11 cellular contexts compared by ENCODE assay signal in genomic region chr19:5948697-5949564, GRCh38. TPM values are rescaled to one million over a fixed set of nuclear protein-coding genes. Genes with fewer than 3 reads are reported as not detected.
DNase-seq lines count a peak whose midpoint lies in the region; ATAC-seq and TF ChIP-seq lines count a peak whose summit lies in the region.
"Had no signal": no experiment of that assay in that cellular context is flagged by ENCODE, and none has a peak within 500 bp of the region (broad histone marks: within the 10 kb centered on the region; RNA-seq: fewer than 3 reads in every experiment).

No MANE protein-coding gene starts in this region.

- TF ChIP-seq POLR2A in heart left ventricle (IDR thresholded peaks at IDR 0.05) (no peak), gastrocnemius medialis (IDR thresholded peaks at IDR 0.05) (no peak)

- peak overlapping the region in 10 of 12 donors; percentile 5 to 89 (median 36) for H3K27ac ChIP-seq in heart left ventricle
- H3K27ac ChIP-seq in urinary bladder (ENCODE audit: low read depth), result peak overlapping the region; percentile 40
- H3K27ac ChIP-seq in gastrocnemius medialis, result no peak overlapping the region
- H3K27ac ChIP-seq: WERI-Rb-1 had no signal

- intact Hi-C loops in heart left ventricle (cut with DNase I), result no loop called here
- intact Hi-C loops in left cardiac atrium (cut with DNase I), result no loop called here
- intact Hi-C loops in gastrocnemius medialis (cut with DNase I; ENCODE audit: low total_unique reads), result no loop called here

- in situ Hi-C loops in gastrocnemius medialis (cut with MboI; ENCODE audit: low sequenced_read_pairs in 4 of 4), result no loop called here

- no peaks in the 10 kb centered on the region for H3K27me3 Mint-ChIP-seq in memory B cell

- H3K9me3 ChIP-seq in heart left ventricle, result no peaks in the 10 kb centered on the region
- H3K9me3 ChIP-seq in gastrocnemius medialis, result no peaks in the 10 kb centered on the region

- ATAC-seq in heart left ventricle (peak in 1 of 4 donors; percentile 14), left cardiac atrium (no peak), memory B cell (ENCODE audit: low read depth) (no peak), gastrocnemius medialis (no peak), HG02840 (IDR thresholded peaks at IDR 0.05; ENCODE audit: low FRiP score, unreplicated experiment) (no peak), SK-N-SH treated with all-trans-retinoic acid at 6 μM for 48 hours (no peak)

- H3K4me3 ChIP-seq in heart left ventricle, result no peak overlapping the region
- H3K4me3 ChIP-seq in urinary bladder (ENCODE audit: low read depth, low read length), result no peak overlapping the region
- H3K4me3 ChIP-seq in gastrocnemius medialis, result no peak overlapping the region

- TF ChIP-seq CTCF in heart left ventricle (IDR thresholded peaks at IDR 0.05) (no peak), gastrocnemius medialis (IDR thresholded peaks at IDR 0.05 in 4 of 5, conservative IDR thresholded peaks at IDR 0.05 in 1 of 5) (no peak)

- H3K27me3 ChIP-seq in heart left ventricle, result no peaks in the 10 kb centered on the region
- no peaks in the 10 kb centered on the region for H3K27me3 ChIP-seq in gastrocnemius medialis

- peaks cover 0 to 11% (median 0%) of the 10 kb centered on the region in 9 donors for H3K36me3 ChIP-seq in heart left ventricle
- no peaks in the 10 kb centered on the region for H3K36me3 ChIP-seq in urinary bladder (ENCODE audit: insufficient read depth)
- no peaks in the 10 kb centered on the region for H3K36me3 ChIP-seq in gastrocnemius medialis

- H3K27ac Mint-ChIP-seq in memory B cell, result peak overlapping the region; percentile 31

- DNase-seq in heart left ventricle (no peak), left cardiac atrium (no peak), astrocyte of the hippocampus (ENCODE audit: low read depth, low spot score) (peak; percentile 45), memory B cell (ENCODE audit: low spot score in 2 of 2) (no peak), gastrocnemius medialis (no peak)
- DNase-seq: kidney, NCI-H2227 treated with DMSO at 0.1 percent for 48 hours, WERI-Rb-1 had no signal

- peaks cover 16% of the 10 kb centered on the region for H3K36me3 Mint-ChIP-seq in memory B cell

- peaks cover 41% of the 10 kb centered on the region for H3K4me1 Mint-ChIP-seq in memory B cell

- H3K4me3 Mint-ChIP-seq in memory B cell, result no peak overlapping the region

- H3K9me3 Mint-ChIP-seq in memory B cell, result no peaks in the 10 kb centered on the region

- 56 to 68% (median 64%) methylated on average over 12 to 13 of the region's 13 CpGs for WGBS in heart left ventricle, 4 donors
- 31% methylated on average over 13 of the region's 13 CpGs for WGBS in urinary bladder

- H3K4me1 ChIP-seq in heart left ventricle (peaks cover 30 to 84% (median 75%) of the 10 kb centered on the region in 12 donors), urinary bladder (ENCODE audit: insufficient read depth) (peaks cover 6% of the 10 kb centered on the region), gastrocnemius medialis (peaks cover 39 to 44% of the 10 kb centered on the region in 2 donors)

TF ChIP-seq in SK-N-SH treated with all-trans-retinoic acid at 6 μM for 48 hours, 23 proteins besides CTCF, POLR2A, EP300 and RAD21:
- no peak for TF ChIP-seq ESRRG (CRISPR knock-in tag; IDR thresholded peaks at IDR 0.05)
- TF ChIP-seq CSDC2 (CRISPR knock-in tag; IDR thresholded peaks at IDR 0.05), result no peak
- no peak for TF ChIP-seq TOX (CRISPR knock-in tag; IDR thresholded peaks at IDR 0.05; ENCODE audit: borderline replicate concordance)
- no peak for TF ChIP-seq TCF4 (CRISPR knock-in tag; IDR thresholded peaks at IDR 0.05; ENCODE audit: borderline replicate concordance)
- TF ChIP-seq ZFP30 (CRISPR knock-in tag; IDR thresholded peaks at IDR 0.05), result no peak
- TF ChIP-seq BACH2 (CRISPR knock-in tag; IDR thresholded peaks at IDR 0.05; ENCODE audit: borderline replicate concordance), result no peak
- no peak for TF ChIP-seq ARNTL (CRISPR knock-in tag; IDR thresholded peaks at IDR 0.05; ENCODE audit: borderline replicate concordance, low read depth)
- TF ChIP-seq CSRNP3 (CRISPR knock-in tag; IDR thresholded peaks at IDR 0.05), result no peak
- no peak for TF ChIP-seq POU6F1 (CRISPR knock-in tag; IDR thresholded peaks at IDR 0.05; ENCODE audit: borderline replicate concordance, low read depth)
- no peak for TF ChIP-seq GLIS3 (CRISPR knock-in tag; IDR thresholded peaks at IDR 0.05)
- no peak for TF ChIP-seq ZC3H10 (CRISPR knock-in tag; IDR thresholded peaks at IDR 0.05)
- TF ChIP-seq ZNF8 (CRISPR knock-in tag; IDR thresholded peaks at IDR 0.05), result no peak

RNA-seq across cellular contexts. Expression of gene RANBP3, which starts 29.0 kb away (rescaled TPM):
- total RNA-seq in heart left ventricle (10 to 100 TPM; 48.9 to 80.7 (median 58.0) TPM), left cardiac atrium (10 to 100 TPM; 44.7 to 52.7 TPM), urinary bladder (44.2 TPM), gastrocnemius medialis (10 to 100 TPM; 37.4 to 74.3 (median 61.3) TPM)
- polyA plus RNA-seq in heart left ventricle (10 to 100 TPM; 29.4 to 59.7 TPM), urinary bladder (106 TPM)

RNA-seq across cellular contexts. Expression of gene CAPS, which starts 34.9 kb away (rescaled TPM):
- 1 to 10 TPM; 1.2 to 6.2 (median 3.3) TPM for total RNA-seq in heart left ventricle
- 1 to 10 TPM; 2.4 to 4.8 TPM for polyA plus RNA-seq in heart left ventricle
- total RNA-seq in left cardiac atrium, result 1 to 10 TPM; 6.6 to 6.9 TPM
- 26.5 TPM for total RNA-seq in urinary bladder
- 41.9 TPM for polyA plus RNA-seq in urinary bladder
- total RNA-seq in gastrocnemius medialis, result 1 to 10 TPM; 1.2 to 2.4 (median 2.0) TPM

RNA-seq across cellular contexts. Expression of gene VMAC, which starts 44.3 kb away (rescaled TPM):
- total RNA-seq in heart left ventricle, result 1 to 10 TPM; 1.7 to 3.9 (median 2.3) TPM
- 1 to 10 TPM; 1.3 to 3.8 TPM for polyA plus RNA-seq in heart left ventricle
- 1 to 10 TPM; 1.9 to 3.3 TPM for total RNA-seq in left cardiac atrium
- total RNA-seq in urinary bladder, result 10.7 TPM
- polyA plus RNA-seq in urinary bladder, result 6.5 TPM
- 1 to 10 TPM in 3 of 4 donors, under 1 TPM in 1; 0.46 to 3.0 (median 2.1) TPM for total RNA-seq in gastrocnemius medialis

RNA-seq across cellular contexts. Expression of gene NDUFA11, which starts 45.3 kb away (rescaled TPM):
- total RNA-seq in heart left ventricle, result 100 to 1,000 TPM; 388 to 533 (median 476) TPM
- polyA plus RNA-seq in heart left ventricle, result 100 to 1,000 TPM; 791 to 945 TPM
- 100 to 1,000 TPM; 503 to 537 TPM for total RNA-seq in left cardiac atrium
- 114 TPM for total RNA-seq in urinary bladder
- polyA plus RNA-seq in urinary bladder, result 520 TPM
- total RNA-seq in gastrocnemius medialis, result 100 to 1,000 TPM; 190 to 349 (median 221) TPM

Comparison
In these comparisons a context has a peak if more than half of its experiments do, and no peak if none do; other contexts are left out.
1. H3K27ac ChIP-seq: peak in heart left ventricle (10 of 12) and urinary bladder (single experiment); none in gastrocnemius medialis (0 of 4).